Comparison of ENCODE assay signal across 2 cellular contexts in the genomic region with DNA sequence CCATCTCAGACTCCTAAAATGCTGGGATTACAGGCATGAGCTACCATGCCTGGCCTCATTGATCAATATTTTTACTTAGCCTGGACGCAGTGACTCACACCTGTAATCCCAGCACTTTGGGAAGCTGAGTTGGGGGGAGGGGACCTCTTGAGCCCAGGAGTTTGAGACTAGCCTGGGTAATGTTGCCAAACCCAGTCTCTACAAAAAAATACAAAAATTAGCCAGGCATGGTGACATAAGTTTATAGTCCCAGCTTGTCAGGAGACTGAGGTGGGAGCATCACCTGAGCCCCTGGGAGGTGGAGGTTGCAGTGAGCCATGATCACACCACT.
TF ChIP-seq lines count a peak whose summit lies in the region.

No MANE protein-coding gene starts in this region.

TF ChIP-seq in SK-N-SH, 30 proteins besides CTCF, POLR2A, EP300 and RAD21 (continued from another document):
- no peak for TF ChIP-seq ZBTB33 (IDR thresholded peaks at IDR 0.05; ENCODE audit: borderline replicate concordance, low read depth)
- no peak for TF ChIP-seq TEAD4 (IDR thresholded peaks at IDR 0.05; ENCODE audit: borderline replicate concordance, insufficient read depth)
- TF ChIP-seq RFX5 (IDR thresholded peaks at IDR 0.05; ENCODE audit: low read length) = no peak
- no peak for TF ChIP-seq TCF12 (IDR thresholded peaks at IDR 0.05)
- TF ChIP-seq YY1 (IDR thresholded peaks at IDR 0.05; ENCODE audit: low read depth) = no peak
- no peak for TF ChIP-seq REST (IDR thresholded peaks at IDR 0.05; ENCODE audit: low read depth, low read length)
- no peak for TF ChIP-seq RCOR1 (IDR thresholded peaks at IDR 0.05; ENCODE audit: low read length)
TF ChIP-seq in SK-N-SH: peak in this region for 0.

TF ChIP-seq in SK-N-SH treated with all-trans-retinoic acid at 6 μM for 48 hours, 23 proteins besides CTCF, POLR2A, EP300 and RAD21 (continued from another document):
- TF ChIP-seq, protein P1, sequence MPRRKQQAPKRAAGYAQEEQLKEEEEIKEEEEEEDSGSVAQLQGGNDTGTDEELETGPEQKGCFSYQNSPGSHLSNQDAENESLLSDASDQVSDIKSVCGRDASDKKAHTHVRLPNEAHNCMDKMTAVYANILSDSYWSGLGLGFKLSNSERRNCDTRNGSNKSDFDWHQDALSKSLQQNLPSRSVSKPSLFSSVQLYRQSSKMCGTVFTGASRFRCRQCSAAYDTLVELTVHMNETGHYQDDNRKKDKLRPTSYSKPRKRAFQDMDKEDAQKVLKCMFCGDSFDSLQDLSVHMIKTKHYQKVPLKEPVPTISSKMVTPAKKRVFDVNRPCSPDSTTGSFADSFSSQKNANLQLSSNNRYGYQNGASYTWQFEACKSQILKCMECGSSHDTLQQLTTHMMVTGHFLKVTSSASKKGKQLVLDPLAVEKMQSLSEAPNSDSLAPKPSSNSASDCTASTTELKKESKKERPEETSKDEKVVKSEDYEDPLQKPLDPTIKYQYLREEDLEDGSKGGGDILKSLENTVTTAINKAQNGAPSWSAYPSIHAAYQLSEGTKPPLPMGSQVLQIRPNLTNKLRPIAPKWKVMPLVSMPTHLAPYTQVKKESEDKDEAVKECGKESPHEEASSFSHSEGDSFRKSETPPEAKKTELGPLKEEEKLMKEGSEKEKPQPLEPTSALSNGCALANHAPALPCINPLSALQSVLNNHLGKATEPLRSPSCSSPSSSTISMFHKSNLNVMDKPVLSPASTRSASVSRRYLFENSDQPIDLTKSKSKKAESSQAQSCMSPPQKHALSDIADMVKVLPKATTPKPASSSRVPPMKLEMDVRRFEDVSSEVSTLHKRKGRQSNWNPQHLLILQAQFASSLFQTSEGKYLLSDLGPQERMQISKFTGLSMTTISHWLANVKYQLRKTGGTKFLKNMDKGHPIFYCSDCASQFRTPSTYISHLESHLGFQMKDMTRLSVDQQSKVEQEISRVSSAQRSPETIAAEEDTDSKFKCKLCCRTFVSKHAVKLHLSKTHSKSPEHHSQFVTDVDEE (CRISPR knock-in tag; IDR thresholded peaks at IDR 0.05) = no peak
- TF ChIP-seq, protein P2, sequence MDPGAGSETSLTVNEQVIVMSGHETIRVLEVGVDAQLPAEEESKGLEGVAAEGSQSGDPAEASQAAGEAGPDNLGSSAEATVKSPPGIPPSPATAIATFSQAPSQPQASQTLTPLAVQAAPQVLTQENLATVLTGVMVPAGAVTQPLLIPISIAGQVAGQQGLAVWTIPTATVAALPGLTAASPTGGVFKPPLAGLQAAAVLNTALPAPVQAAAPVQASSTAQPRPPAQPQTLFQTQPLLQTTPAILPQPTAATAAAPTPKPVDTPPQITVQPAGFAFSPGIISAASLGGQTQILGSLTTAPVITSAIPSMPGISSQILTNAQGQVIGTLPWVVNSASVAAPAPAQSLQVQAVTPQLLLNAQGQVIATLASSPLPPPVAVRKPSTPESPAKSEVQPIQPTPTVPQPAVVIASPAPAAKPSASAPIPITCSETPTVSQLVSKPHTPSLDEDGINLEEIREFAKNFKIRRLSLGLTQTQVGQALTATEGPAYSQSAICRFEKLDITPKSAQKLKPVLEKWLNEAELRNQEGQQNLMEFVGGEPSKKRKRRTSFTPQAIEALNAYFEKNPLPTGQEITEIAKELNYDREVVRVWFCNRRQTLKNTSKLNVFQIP (CRISPR knock-in tag; IDR thresholded peaks at IDR 0.05; ENCODE audit: borderline replicate concordance, low read depth) = no peak
- no peak for TF ChIP-seq SNAI2 (CRISPR knock-in tag; IDR thresholded peaks at IDR 0.05)
- no peak for TF ChIP-seq OSR1 (CRISPR knock-in tag; IDR thresholded peaks at IDR 0.05)
- no peak for TF ChIP-seq CREB5 (CRISPR knock-in tag; IDR thresholded peaks at IDR 0.05; ENCODE audit: low read depth)
- no peak for TF ChIP-seq ZNF8 (CRISPR knock-in tag; IDR thresholded peaks at IDR 0.05)
- TF ChIP-seq, protein P3, sequence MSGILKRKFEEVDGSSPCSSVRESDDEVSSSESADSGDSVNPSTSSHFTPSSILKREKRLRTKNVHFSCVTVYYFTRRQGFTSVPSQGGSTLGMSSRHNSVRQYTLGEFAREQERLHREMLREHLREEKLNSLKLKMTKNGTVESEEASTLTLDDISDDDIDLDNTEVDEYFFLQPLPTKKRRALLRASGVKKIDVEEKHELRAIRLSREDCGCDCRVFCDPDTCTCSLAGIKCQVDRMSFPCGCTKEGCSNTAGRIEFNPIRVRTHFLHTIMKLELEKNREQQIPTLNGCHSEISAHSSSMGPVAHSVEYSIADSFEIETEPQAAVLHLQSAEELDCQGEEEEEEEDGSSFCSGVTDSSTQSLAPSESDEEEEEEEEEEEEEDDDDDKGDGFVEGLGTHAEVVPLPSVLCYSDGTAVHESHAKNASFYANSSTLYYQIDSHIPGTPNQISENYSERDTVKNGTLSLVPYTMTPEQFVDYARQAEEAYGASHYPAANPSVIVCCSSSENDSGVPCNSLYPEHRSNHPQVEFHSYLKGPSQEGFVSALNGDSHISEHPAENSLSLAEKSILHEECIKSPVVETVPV (CRISPR knock-in tag; IDR thresholded peaks at IDR 0.05) = no peak
- no peak for TF ChIP-seq ZC3H10 (CRISPR knock-in tag; IDR thresholded peaks at IDR 0.05)
- TF ChIP-seq ZFP30 (CRISPR knock-in tag; IDR thresholded peaks at IDR 0.05) = no peak
- no peak for TF ChIP-seq CSDC2 (CRISPR knock-in tag; IDR thresholded peaks at IDR 0.05)
